13 cellular contexts compared by ENCODE assay signal in the genomic region with DNA sequence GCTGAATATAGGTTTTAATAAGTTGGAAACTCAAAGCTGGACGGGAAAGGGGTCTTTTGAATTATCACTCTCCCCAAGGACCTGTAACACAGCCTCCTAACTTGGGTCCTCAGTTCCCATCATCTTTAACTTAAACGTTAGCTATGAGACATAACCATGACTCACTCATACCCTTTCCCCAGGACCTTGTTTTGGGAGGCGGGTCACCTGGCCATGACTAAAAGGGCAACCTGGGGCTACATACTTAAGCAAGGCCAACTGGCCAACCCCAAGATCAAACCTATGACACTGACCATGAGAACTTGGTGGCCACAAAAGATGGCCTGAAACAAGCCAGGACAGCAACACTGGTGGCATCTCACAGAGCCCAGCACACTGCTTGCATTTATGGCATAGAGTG.
DNase-seq lines count a peak whose midpoint lies in the region; ATAC-seq, FAIRE-seq and TF ChIP-seq lines count a peak whose summit lies in the region.
"Had no signal": no experiment of that assay in that cellular context is flagged by ENCODE, and none has a peak within 500 bp of the region (broad histone marks: within the 10 kb centered on the region; RNA-seq: fewer than 3 reads in every experiment).

No MANE protein-coding gene starts in this region.

- H3K27ac Mint-ChIP-seq in Caco-2 (ENCODE audit: unreplicated experiment) = no peak overlapping the region

- RAD21 ChIA-PET in GM12878 (lab: Charles Lee; ENCODE audit: unreplicated experiment) = interaction anchor here (0.7 to 1.0 kb wide), 3 partner anchors 12 to 58 kb away, joined by 3 to 4 read pairs (median 3); no protein-coding TSS in a partner anchor

- H3K9me3 ChIP-seq in Peyer's patch (no peaks in the 10 kb centered on the region), GM12878 (replicated peaks; ENCODE audit: control insufficient read depth, insufficient read depth, low read length) (no peaks in the 10 kb centered on the region), Caco-2 (no peaks in the 10 kb centered on the region)
- H3K9me3 ChIP-seq: ascending aorta, sigmoid colon had no signal

- TF ChIP-seq CTCF in Peyer's patch (IDR thresholded peaks at IDR 0.05) = no peak
- no peak for TF ChIP-seq CTCF in GM12878 (IDR thresholded peaks at IDR 0.05 in 2 of 3, conservative IDR thresholded peaks at IDR 0.05 in 1 of 3; ENCODE audit: control insufficient read depth in 2 of 3, extremely low read depth in 1 of 3, insufficient read depth in 1 of 3, low read depth in 3 of 3, low read length in 3 of 3)
- TF ChIP-seq CTCF in Caco-2 (IDR thresholded peaks at IDR 0.05; ENCODE audit: insufficient read depth in 1 of 2, low read depth in 1 of 2, low read length in 1 of 2, severe bottlenecking in 1 of 2, unreplicated experiment in 1 of 2) = no peak

- no peak for FAIRE-seq in GM12878 (lab: Jason Lieb, UNC)

- no peaks in the 10 kb centered on the region for H3K4me1 ChIP-seq in Peyer's patch
- peaks cover 23% of the 10 kb centered on the region for H3K4me1 ChIP-seq in GM12878 (ENCODE audit: control insufficient read depth, insufficient read depth, low read length)
- H3K4me1 ChIP-seq in Caco-2 = no peaks in the 10 kb centered on the region
- H3K4me1 ChIP-seq: ascending aorta had no signal

- SMC1A ChIA-PET in GM12878 (lab: Charles Lee; ENCODE audit: uncharacterized antibody, unreplicated experiment) = interaction anchor here (0.9 to 4.0 kb wide), 3 partner anchors 13 to 48 kb away, joined by 3 to 12 read pairs (median 11); no protein-coding TSS in a partner anchor

- H3K4me3 ChIP-seq in Peyer's patch = peak overlapping the region in 2 of 4 donors; percentile 14 to 29
- no peak overlapping the region for H3K4me3 ChIP-seq in GM12878
- H3K4me3 ChIP-seq in Caco-2 (ENCODE audit: low read depth, low read length) = no peak overlapping the region
- H3K4me3 ChIP-seq: ascending aorta, sigmoid colon had no signal

- BruUV-seq in GM12878 (replicated peaks; lab: Mats Ljungman, UMichigan) (no TSS peak), Caco-2 (replicated peaks; lab: Mats Ljungman, UMichigan) (no TSS peak)

- H3K9me3 Mint-ChIP-seq in Caco-2 (ENCODE audit: unreplicated experiment) = no peaks in the 10 kb centered on the region

- peaks cover 5% of the 10 kb centered on the region for H3K36me3 Mint-ChIP-seq in Caco-2 (ENCODE audit: insufficient read depth, unreplicated experiment)

- H3K36me3 ChIP-seq in Peyer's patch (no peaks in the 10 kb centered on the region), GM12878 (ENCODE audit: control insufficient read depth in 2 of 2, insufficient read depth in 2 of 2, low read length in 1 of 2) (peaks cover 2 to 6% of the 10 kb centered on the region in 2 experiments; a peak in 2 of 4 replicates), Caco-2 (ENCODE audit: control insufficient read depth, insufficient read depth, low read length) (no peaks in the 10 kb centered on the region)
- H3K36me3 ChIP-seq: ascending aorta, sigmoid colon had no signal

- H3K79me2 ChIP-seq in GM12878 (ENCODE audit: control insufficient read depth, insufficient read depth, low read length) = peaks cover 78% of the 10 kb centered on the region

- no peak for TF ChIP-seq RAD21 in GM12878 (IDR thresholded peaks at IDR 0.05; ENCODE audit: insufficient read depth, low read depth, low read length)

- in situ Hi-C loops in GM12878 (cut with MboI) = no loop called here

- no peaks in the 10 kb centered on the region for H4K20me1 ChIP-seq in GM12878 (ENCODE audit: control insufficient read depth, insufficient read depth)

- no peak overlapping the region for H2AFZ ChIP-seq in GM12878 (ENCODE audit: control insufficient read depth, low read depth, low read length)

- WGBS in GM12878 (ENCODE audit: insufficient coverage, insufficient replicate concordance, low lambda C conversion rate, missing lambda C conversion rate) = 13% methylated on average over 3 of the region's 3 CpGs

- H3K9ac ChIP-seq in GM12878 (ENCODE audit: control insufficient read depth, insufficient read depth, low read length) = no peak overlapping the region

- TF ChIP-seq EP300 in GM12878 (IDR thresholded peaks at IDR 0.05; ENCODE audit: borderline replicate concordance in 1 of 2, control insufficient read depth in 1 of 2, low read depth in 2 of 2, low read length in 2 of 2) = no peak

- CTCF ChIA-PET in GM12878 (lab: Yijun Ruan, JAX) = no interaction called here
- CTCF ChIA-PET in Caco-2 (lab: Charles Lee) = no interaction called here

- POLR2A ChIA-PET in GM12878 (lab: Charles Lee) = interaction anchor here (0.6 to 1.3 kb wide), 5 partner anchors 12 to 45 kb away, joined by 3 to 5 read pairs (median 3); no protein-coding TSS in a partner anchor
- POLR2A ChIA-PET in Caco-2 (lab: Charles Lee) = no interaction called here

- H3K27ac ChIP-seq in Peyer's patch (peak overlapping the region in 3 of 4 donors; percentile 35 to 65 (median 40)), GM12878 (ENCODE audit: control insufficient read depth, insufficient read depth) (peak overlapping the region; percentile 73; the same call in 1 of the 2 replicates)
- H3K27ac ChIP-seq: ascending aorta, RWPE1, sigmoid colon had no signal

- DNase-seq in activated CD4-positive, alpha-beta T cell treated with anti-CD3 and anti-CD28 coated beads for 48 hours = peak; percentile 23
- no peak for DNase-seq in activated CD4-positive, alpha-beta T cell treated with anti-CD3 and anti-CD28 coated beads, Interleukin-2, amount 50 U/mL, for 4 hours
- DNase-seq in Peyer's patch = no peak
- DNase-seq in GM12878 (ENCODE audit: low read depth, low spot score) = no peak
- peak; percentile 34 for DNase-seq in stimulated activated CD8-positive, alpha-beta memory T cell treated with anti-CD3 and anti-CD28 coated beads, Interleukin-4, amount 100 ng/mL, for 48 hours
- no peak for DNase-seq in Caco-2
- no peak for DNase-seq in effector CD8-positive, alpha-beta T cell (lab: John Stamatoyannopoulos, UW)
- DNase-seq: NCI-H187 treated with DMSO at 0.1 percent for 48 hours, NCI-H526 treated with DMSO at 0.1 percent for 48 hours, sigmoid colon had no signal

- peak; percentile 2; the same call in 2 of the 3 replicates for ATAC-seq in GM12878
- no peak for ATAC-seq in GM21515 (IDR thresholded peaks at IDR 0.05; ENCODE audit: unreplicated experiment)

- no peaks in the 10 kb centered on the region for H3K27me3 Mint-ChIP-seq in Caco-2 (ENCODE audit: insufficient read depth, unreplicated experiment)

- intact Hi-C loops in GM12878 (cut with micrococcal nuclease; ENCODE audit: unreplicated experiment) (no loop called here), Caco-2 (cut with micrococcal nuclease; ENCODE audit: unreplicated experiment) (no loop called here)

- no peak overlapping the region for H3K4me2 ChIP-seq in GM12878 (ENCODE audit: control insufficient read depth, insufficient read depth)

- H3K4me3 Mint-ChIP-seq in Caco-2 (ENCODE audit: unreplicated experiment) = no peak overlapping the region

- no peak for TF ChIP-seq POLR2A in Peyer's patch (IDR thresholded peaks at IDR 0.05)
- no peak for TF ChIP-seq POLR2A in GM12878 (IDR thresholded peaks at IDR 0.05; ENCODE audit: low read depth, low read length)

- peaks cover 5% of the 10 kb centered on the region for H3K4me1 Mint-ChIP-seq in Caco-2 (ENCODE audit: low read depth, unreplicated experiment)

- H3K27me3 ChIP-seq in Peyer's patch (no peaks in the 10 kb centered on the region), GM12878 (replicated peaks in 1 of 2; ENCODE audit: control insufficient read depth in 2 of 2, insufficient read depth in 2 of 2, low read length in 1 of 2) (no peaks in the 10 kb centered on the region), Caco-2 (replicated peaks; ENCODE audit: control insufficient read depth, insufficient read depth, low read length) (no peaks in the 10 kb centered on the region)
- H3K27me3 ChIP-seq: ascending aorta, sigmoid colon had no signal

TF ChIP-seq in GM12878, 131 proteins besides CTCF, POLR2A, EP300 and RAD21 (continues in another document):
- TF ChIP-seq NFYA (IDR thresholded peaks at IDR 0.05; ENCODE audit: borderline replicate concordance, low read depth, low read length) (no peak), CHD2 (IDR thresholded peaks at IDR 0.05; ENCODE audit: borderline replicate concordance, low read depth, low read length) (no peak), ZBED1 (IDR thresholded peaks at IDR 0.05; ENCODE audit: borderline replicate concordance) (no peak), IKZF2 (IDR thresholded peaks at IDR 0.05) (no peak), SP1 (IDR thresholded peaks at IDR 0.05; ENCODE audit: low read depth, low read length) (no peak), BACH1 (IDR thresholded peaks at IDR 0.05; ENCODE audit: borderline replicate concordance) (no peak), ZZZ3 (IDR thresholded peaks at IDR 0.05; ENCODE audit: control insufficient read depth, insufficient read length, low read depth) (no peak), TAF1 (IDR thresholded peaks at IDR 0.05; ENCODE audit: borderline replicate concordance, low read depth, low read length) (no peak), NFIC (IDR thresholded peaks at IDR 0.05; ENCODE audit: low read depth, low read length) (no peak), EED (IDR thresholded peaks at IDR 0.05; ENCODE audit: low read depth) (no peak), BHLHE40 (IDR thresholded peaks at IDR 0.05; ENCODE audit: borderline replicate concordance in 1 of 2, low read depth in 2 of 2, low read length in 1 of 2) (no peak), CEBPB (IDR thresholded peaks at IDR 0.05; ENCODE audit: borderline replicate concordance in 1 of 2, low read depth in 2 of 2, low read length in 2 of 2) (no peak), SIN3A (IDR thresholded peaks at IDR 0.05; ENCODE audit: low read depth, low read length) (no peak), ZSCAN29 (IDR thresholded peaks at IDR 0.05) (no peak)
- TF ChIP-seq, protein P1, sequence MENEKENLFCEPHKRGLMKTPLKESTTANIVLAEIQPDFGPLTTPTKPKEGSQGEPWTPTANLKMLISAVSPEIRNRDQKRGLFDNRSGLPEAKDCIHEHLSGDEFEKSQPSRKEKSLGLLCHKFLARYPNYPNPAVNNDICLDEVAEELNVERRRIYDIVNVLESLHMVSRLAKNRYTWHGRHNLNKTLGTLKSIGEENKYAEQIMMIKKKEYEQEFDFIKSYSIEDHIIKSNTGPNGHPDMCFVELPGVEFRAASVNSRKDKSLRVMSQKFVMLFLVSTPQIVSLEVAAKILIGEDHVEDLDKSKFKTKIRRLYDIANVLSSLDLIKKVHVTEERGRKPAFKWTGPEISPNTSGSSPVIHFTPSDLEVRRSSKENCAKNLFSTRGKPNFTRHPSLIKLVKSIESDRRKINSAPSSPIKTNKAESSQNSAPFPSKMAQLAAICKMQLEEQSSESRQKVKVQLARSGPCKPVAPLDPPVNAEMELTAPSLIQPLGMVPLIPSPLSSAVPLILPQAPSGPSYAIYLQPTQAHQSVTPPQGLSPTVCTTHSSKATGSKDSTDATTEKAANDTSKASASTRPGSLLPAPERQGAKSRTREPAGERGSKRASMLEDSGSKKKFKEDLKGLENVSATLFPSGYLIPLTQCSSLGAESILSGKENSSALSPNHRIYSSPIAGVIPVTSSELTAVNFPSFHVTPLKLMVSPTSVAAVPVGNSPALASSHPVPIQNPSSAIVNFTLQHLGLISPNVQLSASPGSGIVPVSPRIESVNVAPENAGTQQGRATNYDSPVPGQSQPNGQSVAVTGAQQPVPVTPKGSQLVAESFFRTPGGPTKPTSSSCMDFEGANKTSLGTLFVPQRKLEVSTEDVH (IDR thresholded peaks at IDR 0.05; ENCODE audit: low read depth, partially characterized antibody) = no peak

Comparison
In these comparisons a context has a peak if more than half of its experiments do, and no peak if none do; other contexts are left out.
1. DNase-seq: peak in activated CD4-positive, alpha-beta T cell treated with anti-CD3 and anti-CD28 coated beads for 48 hours (single experiment) and stimulated activated CD8-positive, alpha-beta memory T cell treated with anti-CD3 and anti-CD28 coated beads, Interleukin-4, amount 100 ng/mL, for 48 hours (single experiment); none in activated CD4-positive, alpha-beta T cell treated with anti-CD3 and anti-CD28 coated beads, Interleukin-2, amount 50 U/mL, for 4 hours (0 of 2), Peyer's patch (0 of 3), GM12878 (single experiment), Caco-2 (0 of 2) and effector CD8-positive, alpha-beta T cell (single experiment).